ENCODE assay signal across 19 cellular contexts in the genomic region with DNA sequence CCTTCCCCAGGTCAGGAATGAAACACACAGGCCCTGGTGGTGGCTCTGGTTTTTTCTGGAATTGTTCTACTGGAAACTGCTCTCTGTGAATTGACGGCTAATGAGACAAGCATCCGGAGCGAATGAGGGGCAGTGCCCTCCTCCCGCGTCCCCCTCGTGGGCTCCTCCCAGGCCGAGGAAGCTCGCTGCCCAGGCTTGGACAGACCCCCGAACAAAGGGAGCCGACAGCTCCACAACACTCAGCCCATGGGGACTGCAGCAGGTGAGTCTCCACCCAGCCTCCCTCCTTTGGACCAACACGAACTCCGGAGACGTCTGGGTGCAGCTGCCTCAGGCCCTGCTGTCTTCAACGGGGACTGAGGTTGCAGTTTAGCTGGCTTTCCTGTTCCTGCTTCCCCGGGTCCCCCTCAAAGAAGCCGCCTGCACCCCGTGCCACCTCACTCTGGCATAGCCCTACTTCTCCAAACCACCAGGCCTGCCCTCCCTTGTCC. TPM values are rescaled to one million over a fixed set of nuclear protein-coding genes. Genes with fewer than 3 reads are reported as not detected.
DNase-seq lines count a peak whose midpoint lies in the region; ATAC-seq and TF ChIP-seq lines count a peak whose summit lies in the region.
"Had no signal": no experiment of that assay in that cellular context is flagged by ENCODE, and none has a peak within 500 bp of the region (broad histone marks: within the 10 kb centered on the region; RNA-seq: fewer than 3 reads in every experiment).

No MANE protein-coding gene starts in this region.

- H3K4me3 Mint-ChIP-seq in glutamatergic neuron (ENCODE audit: unreplicated experiment): peak overlapping the region; percentile 10
- H3K4me3 Mint-ChIP-seq in naive thymus-derived CD4-positive, alpha-beta T cell: peak overlapping the region in 6 of 10 donors; percentile 20 to 80 (median 34)
- H3K4me3 Mint-ChIP-seq: activated CD4-positive, alpha-beta T cell treated with anti-CD3 and anti-CD28 coated beads, Interleukin-2, amount 10 ng/mL, durations not matched to agents 7 days and 5 days; central memory CD8-positive, alpha-beta T cell; nephron had no signal

- intact Hi-C loops in heart right ventricle (cut with DNase I) (no loop called here), upper lobe of right lung (cut with DNase I) (no loop called here)
- intact Hi-C loops in naive thymus-derived CD4-positive, alpha-beta T cell (cut with micrococcal nuclease): no loop called here

- no peaks in the 10 kb centered on the region for H3K36me3 Mint-ChIP-seq in glutamatergic neuron (ENCODE audit: unreplicated experiment)
- no peaks in the 10 kb centered on the region for H3K36me3 Mint-ChIP-seq in naive thymus-derived CD4-positive, alpha-beta T cell
- H3K36me3 Mint-ChIP-seq: CD4-positive, CD25-positive, alpha-beta regulatory T cell had no signal

- H3K4me3 ChIP-seq in heart right ventricle (peak overlapping the region in 6 of 10 donors; percentile 39 to 56 (median 50)), right atrium auricular region (peak overlapping the region in 1 of 2 donors; percentile 4), upper lobe of right lung (peak overlapping the region; percentile 48)
- no peak overlapping the region for H3K4me3 ChIP-seq in naive thymus-derived CD4-positive, alpha-beta T cell (ENCODE audit: low read length)

- H3K27ac ChIP-seq in heart right ventricle: peak overlapping the region in 5 of 10 donors; percentile 7 to 49 (median 37)
- no peak overlapping the region for H3K27ac ChIP-seq in right atrium auricular region
- H3K27ac ChIP-seq in naive thymus-derived CD4-positive, alpha-beta T cell (ENCODE audit: low read depth, low read length): no peak overlapping the region
- H3K27ac ChIP-seq in upper lobe of right lung: no peak overlapping the region
- H3K27ac ChIP-seq: prostate gland had no signal

- POLR2A ChIA-PET in naive thymus-derived CD4-positive, alpha-beta T cell (lab: Charles Lee): no interaction called here

- peaks cover 43% of the 10 kb centered on the region for H3K4me1 Mint-ChIP-seq in glutamatergic neuron (ENCODE audit: low read depth, unreplicated experiment)
- peaks cover 6 to 22% (median 14%) of the 10 kb centered on the region in 7 donors for H3K4me1 Mint-ChIP-seq in naive thymus-derived CD4-positive, alpha-beta T cell
- H3K4me1 Mint-ChIP-seq: activated CD4-positive, alpha-beta T cell treated with anti-CD3 and anti-CD28 coated beads, Interleukin-2, amount 10 ng/mL, durations not matched to agents 7 days and 5 days; central memory CD8-positive, alpha-beta T cell had no signal

- TF ChIP-seq CTCF in heart right ventricle (IDR thresholded peaks at IDR 0.05): no peak
- no peak for TF ChIP-seq CTCF in right atrium auricular region (IDR thresholded peaks at IDR 0.05)
- TF ChIP-seq CTCF in glutamatergic neuron (IDR thresholded peaks at IDR 0.05; ENCODE audit: partially characterized antibody, unreplicated experiment): no peak
- TF ChIP-seq CTCF in upper lobe of right lung (IDR thresholded peaks at IDR 0.05): no peak

- peak overlapping the region; percentile 69 for H3K27ac Mint-ChIP-seq in glutamatergic neuron (ENCODE audit: unreplicated experiment)
- H3K27ac Mint-ChIP-seq in naive thymus-derived CD4-positive, alpha-beta T cell: no peak overlapping the region
- H3K27ac Mint-ChIP-seq: activated CD4-positive, alpha-beta T cell treated with anti-CD3 and anti-CD28 coated beads, Interleukin-2, amount 10 ng/mL, durations not matched to agents 7 days and 5 days; nephron had no signal

- H3K9me3 Mint-ChIP-seq in glutamatergic neuron (ENCODE audit: unreplicated experiment): peaks cover 22% of the 10 kb centered on the region
- peaks cover 0 to 3% (median 0%) of the 10 kb centered on the region in 11 donors for H3K9me3 Mint-ChIP-seq in naive thymus-derived CD4-positive, alpha-beta T cell
- H3K9me3 Mint-ChIP-seq: activated CD4-positive, alpha-beta T cell treated with anti-CD3 and anti-CD28 coated beads, Interleukin-2, amount 10 ng/mL, durations not matched to agents 7 days and 5 days; central memory CD8-positive, alpha-beta T cell; nephron had no signal

- H3K27me3 ChIP-seq in heart right ventricle (peaks cover 0 to 48% (median 3%) of the 10 kb centered on the region in 7 donors), right atrium auricular region (no peaks in the 10 kb centered on the region), upper lobe of right lung (peaks cover 6% of the 10 kb centered on the region)
- peaks cover 0 to 5% of the 10 kb centered on the region in 2 donors for H3K27me3 ChIP-seq in naive thymus-derived CD4-positive, alpha-beta T cell (ENCODE audit: control insufficient read depth in 2 of 2, insufficient read depth in 2 of 2, low read length in 2 of 2)

- CTCF ChIA-PET in naive thymus-derived CD4-positive, alpha-beta T cell (lab: Charles Lee): no interaction called here

- no peaks in the 10 kb centered on the region for H3K36me3 ChIP-seq in heart right ventricle
- H3K36me3 ChIP-seq in right atrium auricular region: no peaks in the 10 kb centered on the region
- H3K36me3 ChIP-seq in naive thymus-derived CD4-positive, alpha-beta T cell (ENCODE audit: control insufficient read depth in 2 of 3, insufficient read depth in 3 of 3, low read length in 3 of 3): no peaks in the 10 kb centered on the region
- no peaks in the 10 kb centered on the region for H3K36me3 ChIP-seq in upper lobe of right lung
- H3K36me3 ChIP-seq: prostate gland had no signal

- ATAC-seq in heart right ventricle (peak in 1 of 8 donors; percentile 10), upper lobe of right lung (no peak), HG03159 (IDR thresholded peaks at IDR 0.05; ENCODE audit: unreplicated experiment) (no peak)
- ATAC-seq in naive thymus-derived CD4-positive, alpha-beta T cell: no peak

- peaks cover 20% of the 10 kb centered on the region for H3K27me3 Mint-ChIP-seq in glutamatergic neuron (ENCODE audit: unreplicated experiment)
- H3K27me3 Mint-ChIP-seq in naive thymus-derived CD4-positive, alpha-beta T cell: peaks cover 53 to 74% (median 65%) of the 10 kb centered on the region in 5 donors

- DNase-seq in heart right ventricle (no peak), right atrium auricular region (ENCODE audit: low spot score) (no peak), glutamatergic neuron (no peak), upper lobe of right lung (no peak), COLO668 (lab: John Stamatoyannopoulos, UW; ENCODE audit: unreplicated experiment) (no peak), NK-92 (lab: John Stamatoyannopoulos, UW; ENCODE audit: unreplicated experiment) (no peak)
- DNase-seq in naive thymus-derived CD4-positive, alpha-beta T cell: no peak
- DNase-seq: activated CD4-positive, alpha-beta T cell treated with anti-CD3 and anti-CD28 coated beads, Interleukin-2, amount 10 ng/mL, durations not matched to agents 7 days and 5 days; CD4-positive, CD25-positive, alpha-beta regulatory T cell; effector CD8-positive, alpha-beta T cell; NCI-H1930; NCI-H446 treated with DMSO at 0.1 percent for 48 hours; stimulated activated CD4-positive, alpha-beta T cell treated with anti-CD3 and anti-CD28 coated beads, Interleukin-12 subunit alpha, Interleukin-12 subunit beta, amount 100 ng/mL, for 4 hours; stimulated activated CD8-positive, alpha-beta memory T cell treated with anti-CD3 and anti-CD28 coated beads, Interleukin-4, amount 100 ng/mL, for 48 hours; SW 1271 had no signal

- H3K4me1 ChIP-seq in heart right ventricle (peaks cover 0 to 35% (median 11%) of the 10 kb centered on the region in 9 donors), right atrium auricular region (peaks cover 0 to 24% of the 10 kb centered on the region in 2 donors), upper lobe of right lung (no peaks in the 10 kb centered on the region)
- H3K4me1 ChIP-seq in naive thymus-derived CD4-positive, alpha-beta T cell (ENCODE audit: control insufficient read depth in 2 of 2, insufficient read depth in 2 of 2, low read length in 2 of 2): no peaks in the 10 kb centered on the region

- WGBS in heart right ventricle, 2 donors: 61 to 64% methylated on average over 17 of the region's 17 CpGs

- H3K9me3 ChIP-seq in heart right ventricle (no peaks in the 10 kb centered on the region), right atrium auricular region (no peaks in the 10 kb centered on the region), upper lobe of right lung (no peaks in the 10 kb centered on the region)
- H3K9me3 ChIP-seq in naive thymus-derived CD4-positive, alpha-beta T cell (ENCODE audit: control insufficient read depth in 2 of 3, low read length in 3 of 3): no peaks in the 10 kb centered on the region
- H3K9me3 ChIP-seq: prostate gland had no signal

RNA-seq across cellular contexts. Expression of gene AFDN, which starts 31.3 kb away (rescaled TPM):
- total RNA-seq in heart right ventricle (10 to 100 TPM; 50.5 to 79.9 (median 59.0) TPM), right atrium auricular region (10 to 100 TPM; 51.6 to 51.8 TPM), glutamatergic neuron (ENCODE audit: unreplicated experiment) (552 TPM), upper lobe of right lung (179 TPM)
- polyA plus RNA-seq in heart right ventricle: 10 to 100 TPM; 17.4 to 57.9 TPM
- 10 to 100 TPM in 2 of 5 experiments, 1 to 10 TPM in 3; 3.2 to 55.1 (median 4.2) TPM for total RNA-seq in naive thymus-derived CD4-positive, alpha-beta T cell
- polyA plus RNA-seq in naive thymus-derived CD4-positive, alpha-beta T cell: under 1 TPM; 0.08 to 0.24 TPM
